ENCODE assay signal across 8 cellular contexts in the genomic region with DNA sequence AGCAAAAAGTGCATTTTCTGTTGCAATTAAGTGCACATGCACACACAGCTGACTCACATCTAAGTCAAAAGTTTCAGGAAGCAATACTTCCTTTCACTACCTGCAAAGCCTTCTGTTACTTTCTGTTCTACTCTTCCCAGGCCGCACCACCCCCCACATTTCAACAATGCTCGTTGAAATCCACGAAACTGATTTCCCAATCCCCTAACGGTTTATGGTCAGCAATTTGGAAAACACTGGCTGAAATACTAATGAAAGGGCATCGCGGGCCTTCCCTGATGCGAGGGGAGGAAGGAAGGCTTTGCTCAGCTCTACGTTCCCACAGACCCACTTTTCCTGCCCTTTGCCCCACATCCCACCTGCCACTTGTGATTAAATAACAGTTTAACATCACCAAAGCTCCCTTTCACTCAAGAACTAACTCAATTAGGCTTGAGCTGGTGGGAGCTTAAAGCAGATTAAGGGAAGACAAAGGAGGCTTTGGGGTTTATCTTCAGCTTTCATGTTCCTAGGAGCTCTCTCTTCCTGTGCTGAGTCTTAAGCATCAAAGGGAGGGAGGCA.
DNase-seq lines count a peak whose midpoint lies in the region; ATAC-seq lines count a peak whose summit lies in the region.

No MANE protein-coding gene starts in this region.

- H3K27me3 Mint-ChIP-seq in stimulated activated naive CD8-positive, alpha-beta T cell treated with anti-CD3 and anti-CD28 coated beads, Interleukin-15, amount 100 ng/mL, for 72 hours = peaks cover 10% of the 10 kb centered on the region

- ATAC-seq in HG03095 (IDR thresholded peaks at IDR 0.05; ENCODE audit: unreplicated experiment) (peak; percentile 62), HG03039 (IDR thresholded peaks at IDR 0.05; ENCODE audit: unreplicated experiment) (no peak), HG02840 (IDR thresholded peaks at IDR 0.05; ENCODE audit: low FRiP score, unreplicated experiment) (no peak)
- peak; percentile 90 for ATAC-seq in stimulated activated naive CD8-positive, alpha-beta T cell treated with anti-CD3 and anti-CD28 coated beads, Interleukin-15, amount 100 ng/mL, for 72 hours

- peak overlapping the region; percentile 94 to 97 for H3K27ac Mint-ChIP-seq in stimulated activated naive CD8-positive, alpha-beta T cell treated with anti-CD3 and anti-CD28 coated beads, Interleukin-15, amount 100 ng/mL, for 72 hours

- peak; percentile 74 for DNase-seq in CD1c-positive myeloid dendritic cell (ENCODE audit: extremely low spot score)
- peak; percentile 7 for DNase-seq in activated T-cell treated with anti-CD3 and anti-CD28 coated beads for 4 hours
- peak; percentile 55 for DNase-seq in islet precursor cell
- DNase-seq in stimulated activated naive CD8-positive, alpha-beta T cell treated with anti-CD3 and anti-CD28 coated beads, Interleukin-15, amount 100 ng/mL, for 72 hours = peak; percentile 11 to 17
- DNase-seq in NCI-H510A (lab: John Stamatoyannopoulos, UW) = no peak

- H3K4me1 Mint-ChIP-seq in stimulated activated naive CD8-positive, alpha-beta T cell treated with anti-CD3 and anti-CD28 coated beads, Interleukin-15, amount 100 ng/mL, for 72 hours = peaks cover 11% of the 10 kb centered on the region

- H3K4me3 Mint-ChIP-seq in stimulated activated naive CD8-positive, alpha-beta T cell treated with anti-CD3 and anti-CD28 coated beads, Interleukin-15, amount 100 ng/mL, for 72 hours = peak overlapping the region; percentile 63 to 66

- H3K9me3 Mint-ChIP-seq in stimulated activated naive CD8-positive, alpha-beta T cell treated with anti-CD3 and anti-CD28 coated beads, Interleukin-15, amount 100 ng/mL, for 72 hours = no peaks in the 10 kb centered on the region

Comparison
In these comparisons a context has a peak if more than half of its experiments do, and no peak if none do; other contexts are left out.
1. ATAC-seq: peak in HG03095 (single experiment) and stimulated activated naive CD8-positive, alpha-beta T cell treated with anti-CD3 and anti-CD28 coated beads, Interleukin-15, amount 100 ng/mL, for 72 hours (single experiment); none in HG03039 (single experiment) and HG02840 (single experiment).